8 cellular contexts compared by ENCODE assay signal in genomic region chr12:20624718-20625117, GRCh38.
A peak's percentile ranks its signal among the peaks of the same experiment; 100 is the strongest.
DNase-seq lines count a peak whose midpoint lies in the region; ATAC-seq, FAIRE-seq and TF ChIP-seq lines count a peak whose summit lies in the region.

No MANE protein-coding gene starts in this region.

- no peaks in the 10 kb centered on the region for H3K27me3 ChIP-seq in astrocyte (ENCODE audit: insufficient read depth, low read length)
- no peaks in the 10 kb centered on the region for H3K27me3 ChIP-seq in kidney epithelial cell (ENCODE audit: control insufficient read depth, insufficient read depth, low read length)

- TF ChIP-seq CTCF in AG09319 (IDR thresholded peaks at IDR 0.05; ENCODE audit: low read depth, low read length) (peak; percentile 46), astrocyte (IDR thresholded peaks at IDR 0.05; ENCODE audit: insufficient read depth, low read depth, low read length) (peak; percentile 32), kidney epithelial cell (IDR thresholded peaks at IDR 0.05; ENCODE audit: insufficient read depth, low read length, poor library complexity, severe bottlenecking) (peak; percentile 67)

- FAIRE-seq in astrocyte (lab: Jason Lieb, UNC), result no peak

- H3K79me2 ChIP-seq in astrocyte (ENCODE audit: insufficient read depth, low read length), result no peaks in the 10 kb centered on the region

- no peak overlapping the region for H2AFZ ChIP-seq in astrocyte (ENCODE audit: low read depth, low read length)

- no peak for ATAC-seq in GM21723 (IDR thresholded peaks at IDR 0.05; ENCODE audit: unreplicated experiment)

- H3K27me3 Mint-ChIP-seq in astrocyte (ENCODE audit: low read depth, unreplicated experiment), result no peaks in the 10 kb centered on the region

- peaks cover 2% of the 10 kb centered on the region for H3K4me1 ChIP-seq in astrocyte (ENCODE audit: insufficient read depth, low read length)

- H3K27ac ChIP-seq in astrocyte (ENCODE audit: low read depth, low read length), result no peak overlapping the region

- no peaks in the 10 kb centered on the region for H3K36me3 Mint-ChIP-seq in astrocyte (ENCODE audit: low read depth, unreplicated experiment)

- no peak overlapping the region for H3K4me3 ChIP-seq in astrocyte (ENCODE audit: insufficient read depth, low read depth, low read length)
- no peak overlapping the region for H3K4me3 ChIP-seq in kidney epithelial cell (ENCODE audit: low read depth, low read length)

- no peaks in the 10 kb centered on the region for H3K36me3 ChIP-seq in astrocyte (ENCODE audit: insufficient read depth, low read length)
- no peaks in the 10 kb centered on the region for H3K36me3 ChIP-seq in kidney epithelial cell (ENCODE audit: control insufficient read depth, insufficient read depth, low read length)

- H3K4me3 Mint-ChIP-seq in astrocyte (ENCODE audit: unreplicated experiment), result no peak overlapping the region

- H3K9me3 Mint-ChIP-seq in astrocyte (ENCODE audit: unreplicated experiment), result no peaks in the 10 kb centered on the region

- H3K4me1 Mint-ChIP-seq in astrocyte (ENCODE audit: low read depth, unreplicated experiment), result peaks cover 7% of the 10 kb centered on the region

- H3K27ac Mint-ChIP-seq in astrocyte (ENCODE audit: unreplicated experiment), result no peak overlapping the region

- DNase-seq in AG09319 (ENCODE audit: extremely low read depth, low read depth), result no peak
- peak; percentile 39 for DNase-seq in HT-29 (ENCODE audit: low spot score)
- no peak for DNase-seq in astrocyte (ENCODE audit: low read depth)
- no peak for DNase-seq in kidney epithelial cell (ENCODE audit: low read depth)
- DNase-seq in activated gamma-delta T cell treated with Interleukin-2 at 50 U/mL for 16 hours, result no peak
- DNase-seq in AG08396 (ENCODE audit: low spot score), result no peak
- no peak for DNase-seq in dedifferentiated amniotic fluid mesenchymal stem cell (ENCODE audit: extremely low spot score)

- no peaks in the 10 kb centered on the region for H3K9me3 ChIP-seq in astrocyte (ENCODE audit: insufficient read depth, low read depth, low read length)

- no peak overlapping the region for H3K4me2 ChIP-seq in astrocyte (ENCODE audit: low read length)

- no peak overlapping the region for H3K9ac ChIP-seq in astrocyte (ENCODE audit: low read length)

- H4K20me1 ChIP-seq in astrocyte (ENCODE audit: insufficient read depth, low read length), result no peaks in the 10 kb centered on the region
